In genomic region chr3:46187876-46188275, GRCh38 we compare ENCODE assay signal across 13 cellular contexts. TPM values are rescaled to one million over a fixed set of nuclear protein-coding genes. Genes with fewer than 3 reads are reported as not detected.
DNase-seq lines count a peak whose midpoint lies in the region; ATAC-seq, FAIRE-seq and TF ChIP-seq lines count a peak whose summit lies in the region.
"Had no signal": no experiment of that assay in that cellular context is flagged by ENCODE, and none has a peak within 500 bp of the region (broad histone marks: within the 10 kb centered on the region; RNA-seq: fewer than 3 reads in every experiment).

No MANE protein-coding gene starts in this region.

- intact Hi-C loops in mucosa of descending colon (cut with DNase I, micrococcal nuclease), result no loop called here

- ATAC-seq in mucosa of descending colon (peak; percentile 25), GM19351 (IDR thresholded peaks at IDR 0.05; ENCODE audit: unreplicated experiment) (no peak)

- H3K4me3 ChIP-seq in mucosa of descending colon, result no peak overlapping the region
- H3K4me3 ChIP-seq: lung, sigmoid colon had no signal

- no peaks in the 10 kb centered on the region for H3K36me3 ChIP-seq in mucosa of descending colon (ENCODE audit: low read depth)
- H3K36me3 ChIP-seq: sigmoid colon had no signal

- H3K4me1 ChIP-seq in mucosa of descending colon (ENCODE audit: low read depth), result no peaks in the 10 kb centered on the region
- H3K4me1 ChIP-seq: sigmoid colon had no signal

- DNase-seq in EL (peak; percentile 84), HPDE6-E6E7 (ENCODE audit: extremely low spot score) (peak; percentile 23), astrocyte of the hippocampus (ENCODE audit: low read depth, low spot score) (peak; percentile 4), mucosa of descending colon (no peak), HuH-7 (ENCODE audit: low spot score) (no peak), D721Med (ENCODE audit: insufficient read length, low spot score) (no peak), pons (ENCODE audit: low spot score) (no peak)
- DNase-seq: H9, NCI-H2081 treated with DMSO at 0.1 percent for 48 hours, SHP77 treated with DMSO at 0.1 percent for 48 hours, sigmoid colon had no signal

- TF ChIP-seq CTCF in mucosa of descending colon (IDR thresholded peaks at IDR 0.05) (no peak), D721Med (IDR thresholded peaks at IDR 0.05; ENCODE audit: insufficient read depth, missing control alignments) (no peak)

- no peaks in the 10 kb centered on the region for H3K9me3 ChIP-seq in mucosa of descending colon

- no peak for FAIRE-seq in D721Med (lab: Jason Lieb, UNC)

RNA-seq across cellular contexts. Expression of gene CCR1, which starts 20.2 kb away (rescaled TPM):
- 10 to 100 TPM in 1 of 3 donors, 1 to 10 TPM in 2; 1.8 to 10.0 (median 8.7) TPM for total RNA-seq in mucosa of descending colon
- total RNA-seq: H9 had no signal

RNA-seq across cellular contexts. Expression of gene CCR3, which starts 54.4 kb away (rescaled TPM):
- total RNA-seq in mucosa of descending colon, result under 1 TPM in 1 of 3 donors, not detected in 2; 0.67 TPM
- total RNA-seq: H9, sigmoid colon had no signal

Comparison
In these comparisons a context has a peak if more than half of its experiments do, and no peak if none do; other contexts are left out.
1. DNase-seq: peak in EL (single experiment), HPDE6-E6E7 (single experiment) and astrocyte of the hippocampus (single experiment); none in mucosa of descending colon (0 of 3), HuH-7 (single experiment), D721Med (single experiment) and pons (single experiment).